In genomic region chr10:119933179-119933578, GRCh38 we compare ENCODE assay signal across 9 cellular contexts. TPM values are rescaled to one million over a fixed set of nuclear protein-coding genes. Genes with fewer than 3 reads are reported as not detected.
DNase-seq lines count a peak whose midpoint lies in the region; ATAC-seq and TF ChIP-seq lines count a peak whose summit lies in the region.
"Had no signal": no experiment of that assay in that cellular context is flagged by ENCODE, and none has a peak within 500 bp of the region (broad histone marks: within the 10 kb centered on the region; RNA-seq: fewer than 3 reads in every experiment).

No MANE protein-coding gene starts in this region.

- ATAC-seq in HG02840 (IDR thresholded peaks at IDR 0.05; ENCODE audit: low FRiP score, unreplicated experiment), result no peak
- no peak for ATAC-seq in GM18519 (IDR thresholded peaks at IDR 0.05; ENCODE audit: low FRiP score, unreplicated experiment)
- ATAC-seq in GM21737 (IDR thresholded peaks at IDR 0.05; ENCODE audit: unreplicated experiment), result no peak

- no TSS peak for BruUV-seq in A673 (replicated peaks; lab: Mats Ljungman, UMichigan)
- no TSS peak for BruUV-seq in PC-9 (replicated peaks; lab: Mats Ljungman, UMichigan)

- H3K4me3 ChIP-seq in A673 (ENCODE audit: low read depth, low read length, poor library complexity, severe bottlenecking), result no peak overlapping the region
- H3K4me3 ChIP-seq in PC-9, result no peak overlapping the region
- no peak overlapping the region for H3K4me3 ChIP-seq in fibroblast of villous mesenchyme (ENCODE audit: low read depth, low read length)

- no peaks in the 10 kb centered on the region for H3K79me2 ChIP-seq in PC-9 (ENCODE audit: low read depth)

- no peak overlapping the region for H3K4me2 ChIP-seq in PC-9

- CTCF ChIA-PET in A673 (lab: Charles Lee), result interaction anchor here (1.2 to 1.4 kb wide), 2 partner anchors 182 to 246 kb away, joined by 3 to 4 read pairs; no protein-coding TSS in a partner anchor
- CTCF ChIA-PET in PC-9 (lab: Charles Lee), result no interaction called here

- no peak overlapping the region for H2AFZ ChIP-seq in PC-9

- intact Hi-C loops in A673 (cut with micrococcal nuclease; ENCODE audit: unreplicated experiment), result loop anchor here (1.0 kb wide), 1 partner anchor 404 kb away; no protein-coding TSS in a partner anchor
- intact Hi-C loops in PC-9 (cut with micrococcal nuclease; ENCODE audit: unreplicated experiment), result loop anchor here (5.0 kb wide), 1 partner anchor 404 kb away; no protein-coding TSS in a partner anchor

- H3K27me3 ChIP-seq in A673 (replicated peaks; ENCODE audit: insufficient read depth, low read depth, low read length, poor library complexity) (no peaks in the 10 kb centered on the region), PC-9 (ENCODE audit: insufficient read depth, low read depth) (no peaks in the 10 kb centered on the region)

- peaks cover 7% of the 10 kb centered on the region for H3K4me1 ChIP-seq in A673 (ENCODE audit: insufficient read depth, low read length, poor library complexity, severe bottlenecking)
- H3K4me1 ChIP-seq in PC-9 (replicated peaks; ENCODE audit: insufficient read depth), result no peaks in the 10 kb centered on the region

- no peaks in the 10 kb centered on the region for H3K9me2 ChIP-seq in PC-9 (ENCODE audit: insufficient read depth)

- H3K36me3 ChIP-seq in A673 (ENCODE audit: insufficient read depth, low read length, poor library complexity, severe bottlenecking) (peaks cover 58% of the 10 kb centered on the region), PC-9 (ENCODE audit: low read depth) (peaks cover 4% of the 10 kb centered on the region; the same call in 1 of the 2 replicates)

- no peaks in the 10 kb centered on the region for H3F3A ChIP-seq in PC-9 (ENCODE audit: insufficient read depth, low read depth)

- TF ChIP-seq CTCF in A673 (conservative IDR thresholded peaks at IDR 0.05; ENCODE audit: low read depth, low read length), result peak; percentile 68
- 0 out of 2 replicates have a peak, but pooled peaks have one; percentile 27 for TF ChIP-seq CTCF in PC-9 (conservative IDR thresholded peaks at IDR 0.05)
- TF ChIP-seq CTCF in fibroblast of villous mesenchyme (IDR thresholded peaks at IDR 0.05; ENCODE audit: insufficient read depth, low read depth, low read length), result peak; percentile 26

- POLR2A ChIA-PET in A673 (lab: Charles Lee; ENCODE audit: low non-redundant PET), result no interaction called here
- POLR2A ChIA-PET in PC-9 (lab: Charles Lee; ENCODE audit: unreplicated experiment), result no interaction called here

- no peaks in the 10 kb centered on the region; the same call in 1 of the 2 replicates for H4K20me1 ChIP-seq in PC-9 (ENCODE audit: insufficient read depth)

- H3K27ac ChIP-seq in A673 (ENCODE audit: low read depth, low read length, poor library complexity, severe bottlenecking) (no peak overlapping the region), PC-9 (no peak overlapping the region)

- DNase-seq in A673 (ENCODE audit: low spot score) (peak; percentile 73), H4 (ENCODE audit: low spot score) (peak; percentile 20), PC-9 (no peak), fibroblast of villous mesenchyme (ENCODE audit: low read depth) (peak; percentile 11)
- no peak for DNase-seq in activated effector memory CD4-positive, alpha-beta T cell treated with Interleukin-2 at 50 U/mL for 16 hours
- DNase-seq: activated CD4-positive, alpha-beta T cell treated with anti-CD3 and anti-CD28 coated beads for 4 hours had no signal

- H3K9me3 ChIP-seq in A673 (ENCODE audit: low read depth, low read length, poor library complexity, severe bottlenecking), result no peaks in the 10 kb centered on the region
- no peaks in the 10 kb centered on the region for H3K9me3 ChIP-seq in PC-9 (ENCODE audit: insufficient read depth, low read depth)

RNA-seq across cellular contexts. Expression of gene SEC23IP, which starts 40.6 kb away (rescaled TPM):
- total RNA-seq in A673 (2021) (78.6 and 89.9 TPM in 2 replicates), PC-9 (2021) (19.9 and 33.2 TPM in 2 replicates), fibroblast of villous mesenchyme (37.7 and 44.9 TPM in 2 replicates)
- total RNA-seq in H4 (2014; rRNA removed; shearing (Covaris generic)), result 13.1 and 24.3 TPM in 2 replicates

Comparison
In these comparisons a context has a peak if more than half of its experiments do, and no peak if none do; other contexts are left out.
1. DNase-seq: peak in A673 (single experiment), H4 (single experiment) and fibroblast of villous mesenchyme (single experiment); none in PC-9 (0 of 2) and activated effector memory CD4-positive, alpha-beta T cell treated with Interleukin-2 at 50 U/mL for 16 hours (single experiment).
2. Peak in every context shown above with its lines, with median percentiles within 50 percentile points of each other: CTCF ChIP-seq.